ENCODE assay signal across 18 cellular contexts in the genomic region with DNA sequence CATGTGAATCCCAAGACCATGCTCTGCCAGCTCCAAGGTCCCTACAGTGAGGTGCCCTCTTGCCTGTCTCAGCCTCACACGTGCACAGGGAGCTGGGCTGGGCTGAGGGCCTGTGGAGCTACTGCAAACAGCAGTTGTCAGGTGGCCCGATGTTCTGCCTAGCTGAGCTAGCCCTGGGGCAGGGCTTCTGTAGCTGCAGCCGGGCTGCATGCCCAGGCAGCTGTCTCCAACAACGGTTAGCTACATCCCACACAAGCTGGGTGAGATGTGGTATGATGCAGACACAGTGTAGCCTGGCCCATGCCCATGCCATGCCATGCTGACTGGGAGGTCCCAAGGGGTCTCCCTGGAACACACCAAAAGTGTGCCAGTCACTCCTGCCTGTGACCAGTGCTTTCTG.
DNase-seq lines count a peak whose midpoint lies in the region; ATAC-seq, FAIRE-seq and TF ChIP-seq lines count a peak whose summit lies in the region.
"Had no signal": no experiment of that assay in that cellular context is flagged by ENCODE, and none has a peak within 500 bp of the region (broad histone marks: within the 10 kb centered on the region; RNA-seq: fewer than 3 reads in every experiment).

No MANE protein-coding gene starts in this region.

- H3K4me2 ChIP-seq in HepG2 (ENCODE audit: low read depth, low read length) = no peak overlapping the region

- in situ Hi-C loops in HepG2 (cut with HindIII; ENCODE audit: extremely low pct_ligation_motif_present, low pct_unique_long_range_greater_than_20kb) = loop anchor here (10.0 kb wide), 1 partner anchor 302 kb away; the partner anchor contains the start of gene PITX1

- BruUV-seq in MCF 10A (replicated peaks; lab: Mats Ljungman, UMichigan) (no TSS peak), HepG2 (replicated peaks; lab: Mats Ljungman, UMichigan) (no TSS peak)

- H3K4me3 ChIP-seq in breast epithelium (no peak overlapping the region), HepG2 (replicated peaks in 1 of 3; ENCODE audit: insufficient read depth in 1 of 3, low read depth in 2 of 3, low read length in 3 of 3) (no peak overlapping the region)
- H3K4me3 ChIP-seq: stomach had no signal

- H3K9me3 ChIP-seq in breast epithelium (no peaks in the 10 kb centered on the region), HepG2 (ENCODE audit: low read length) (no peaks in the 10 kb centered on the region)
- H3K9me3 ChIP-seq: stomach had no signal

- CTCF ChIA-PET in MCF 10A (lab: Yijun Ruan, JAX) (interaction anchor here (0.5 to 2.9 kb wide), 15 partner anchors 9 to 570 kb away, joined by 3 to 20 read pairs (median 4); partner anchors contain the start of gene PCBD2), HepG2 (lab: Yijun Ruan, JAX; ENCODE audit: low intra/inter-chr PET ratio, low total read pairs) (no interaction called here)

- H4K20me1 ChIP-seq in HepG2 (ENCODE audit: insufficient read depth, low read length) = no peaks in the 10 kb centered on the region; the same call in 1 of the 2 replicates

- ATAC-seq in HepG2 = no peak; the same call in 1 of the 3 replicates
- ATAC-seq: activated CD8-positive, alpha-beta memory T cell treated with anti-CD3 and anti-CD28 coated beads, Interleukin-2, amount 10 ng/mL, durations not matched to agents 7 days and 5 days; left lobe of liver had no signal

- H3K36me3 Mint-ChIP-seq in MCF 10A (ENCODE audit: insufficient read depth, unreplicated experiment) (peaks cover 74% of the 10 kb centered on the region), brain (peaks cover 42% of the 10 kb centered on the region)
- H3K36me3 Mint-ChIP-seq: natural killer cell treated with Interleukin-12 subunit alpha and Interleukin-12 subunit beta and Interleukin-15 and Interleukin-18, amount 100 ng/mL, for 72 hours had no signal

- no peaks in the 10 kb centered on the region for H3K4me1 ChIP-seq in breast epithelium
- peaks cover 11% of the 10 kb centered on the region; the same call in 1 of the 2 replicates for H3K4me1 ChIP-seq in HepG2 (ENCODE audit: insufficient read depth, low read length)

- TF ChIP-seq RAD21 in HepG2 (CRISPR knock-in tag; IDR thresholded peaks at IDR 0.05) = no peak

- H3K27me3 ChIP-seq in breast epithelium (no peaks in the 10 kb centered on the region), HepG2 (ENCODE audit: control insufficient read depth in 1 of 2, insufficient read depth in 2 of 2, low read length in 2 of 2) (no peaks in the 10 kb centered on the region)
- H3K27me3 ChIP-seq: stomach had no signal

- no peak for TF ChIP-seq CTCF in MCF 10A (IDR thresholded peaks at IDR 0.05; ENCODE audit: unreplicated experiment)
- TF ChIP-seq CTCF in breast epithelium (IDR thresholded peaks at IDR 0.05) = no peak
- no peak for TF ChIP-seq CTCF in brain (conservative IDR thresholded peaks at IDR 0.05)
- no peak for TF ChIP-seq CTCF in HepG2 (CRISPR knock-in tag; IDR thresholded peaks at IDR 0.05)

- no peak overlapping the region for H2AFZ ChIP-seq in HepG2 (ENCODE audit: low read length)

- H3K9ac ChIP-seq in HepG2 (ENCODE audit: insufficient read depth, low read depth, low read length) = no peak overlapping the region

- no peaks in the 10 kb centered on the region for H3K27me3 Mint-ChIP-seq in MCF 10A (ENCODE audit: insufficient read depth, unreplicated experiment)
- H3K27me3 Mint-ChIP-seq in brain = no peaks in the 10 kb centered on the region
- H3K27me3 Mint-ChIP-seq: activated CD8-positive, alpha-beta memory T cell treated with anti-CD3 and anti-CD28 coated beads, Interleukin-2, amount 10 ng/mL, durations not matched to agents 7 days and 5 days; natural killer cell treated with Interleukin-12 subunit alpha and Interleukin-12 subunit beta and Interleukin-15 and Interleukin-18, amount 100 ng/mL, for 72 hours had no signal

- POLR2A ChIA-PET in MCF 10A (lab: Yijun Ruan, JAX) = interaction anchor here (0.7 to 1.4 kb wide), 6 partner anchors 20 to 65 kb away, joined by 3 to 6 read pairs (median 3); no protein-coding TSS in a partner anchor
- POLR2A ChIA-PET in HepG2 (lab: Yijun Ruan, JAX) = no interaction called here

- TF ChIP-seq EP300 in HepG2 (IDR thresholded peaks at IDR 0.05; ENCODE audit: low read depth in 2 of 2, low read length in 2 of 2) (no peak), HepG2 (CRISPR knock-in tag; IDR thresholded peaks at IDR 0.05; ENCODE audit: borderline replicate concordance) (no peak)

- H3K79me2 ChIP-seq in HepG2 (ENCODE audit: insufficient read depth, low read length) = no peaks in the 10 kb centered on the region

- TF ChIP-seq POLR2A in breast epithelium (IDR thresholded peaks at IDR 0.05) = no peak
- no peak for TF ChIP-seq POLR2A in HepG2 (IDR thresholded peaks at IDR 0.05; ENCODE audit: insufficient read depth in 1 of 2, low read depth in 2 of 2, low read length in 2 of 2)

- H3K4me1 Mint-ChIP-seq in MCF 10A (ENCODE audit: insufficient read depth, unreplicated experiment) (peaks cover 14% of the 10 kb centered on the region), brain (peaks cover 10% of the 10 kb centered on the region)
- H3K4me1 Mint-ChIP-seq: CD8-positive, alpha-beta memory T cell had no signal

- intact Hi-C loops in MCF 10A (cut with micrococcal nuclease) = no loop called here
- intact Hi-C loops in breast epithelium (cut with DNase I; ENCODE audit: low total_unique reads) = no loop called here
- intact Hi-C loops in HepG2 (cut with micrococcal nuclease; ENCODE audit: unreplicated experiment) = loop anchor here (10.0 kb wide), 1 partner anchor 312 kb away; no protein-coding TSS in a partner anchor

- no CpG with 5 or more reads among the region's 4 CpGs for WGBS in HepG2 (ENCODE audit: low lambda C conversion rate)

- no peak overlapping the region for H3K27ac ChIP-seq in breast epithelium
- no peak overlapping the region for H3K27ac ChIP-seq in HepG2 (ENCODE audit: extremely low read length, insufficient read depth, low read length)
- H3K27ac ChIP-seq in substantia nigra (ENCODE audit: low read depth, low read length, poor library complexity, severe bottlenecking) = no peak overlapping the region

- no peak for FAIRE-seq in HepG2 (lab: Jason Lieb, UNC)

- no peak overlapping the region for H3K4me3 Mint-ChIP-seq in MCF 10A (ENCODE audit: unreplicated experiment)
- H3K4me3 Mint-ChIP-seq in brain = no peak overlapping the region
- H3K4me3 Mint-ChIP-seq: activated CD8-positive, alpha-beta memory T cell treated with anti-CD3 and anti-CD28 coated beads, Interleukin-2, amount 10 ng/mL, durations not matched to agents 7 days and 5 days; CD8-positive, alpha-beta memory T cell; natural killer cell treated with Interleukin-12 subunit alpha and Interleukin-12 subunit beta and Interleukin-15 and Interleukin-18, amount 100 ng/mL, for 72 hours had no signal

- H3K27ac Mint-ChIP-seq in MCF 10A (ENCODE audit: low read depth, unreplicated experiment) (peak overlapping the region; percentile 71), brain (peak overlapping the region in 4 of 5 experiments; percentile 61 to 89 (median 76))
- H3K27ac Mint-ChIP-seq: natural killer cell treated with Interleukin-12 subunit alpha and Interleukin-12 subunit beta and Interleukin-15 and Interleukin-18, amount 100 ng/mL, for 72 hours had no signal

- H3K36me3 ChIP-seq in breast epithelium = peaks cover 11% of the 10 kb centered on the region
- peaks cover 38 to 86% of the 10 kb centered on the region in 2 experiments for H3K36me3 ChIP-seq in HepG2 (replicated peaks in 1 of 2; ENCODE audit: control insufficient read depth in 1 of 2, insufficient read depth in 2 of 2, low read length in 2 of 2)

- no peak for DNase-seq in MCF 10A (ENCODE audit: unreplicated experiment)
- DNase-seq in breast epithelium (ENCODE audit: low spot score in 2 of 2) = no peak
- no peak for DNase-seq in HepG2 (ENCODE audit: low spot score)
- DNase-seq in substantia nigra (lab: John Stamatoyannopoulos, UW) = peak in 26 of 49 donors; percentile 4 to 59 (median 24)
- DNase-seq in NK-92 treated with Interleukin-12 subunit alpha and Interleukin-12 subunit beta, amount 100 ng/mL, for 24 hours (lab: John Stamatoyannopoulos, UW) = no peak
- DNase-seq in cerebellum (ENCODE audit: low spot score) = no peak
- DNase-seq in NCI-H2107 treated with DMSO at 0.1 percent for 48 hours (lab: John Stamatoyannopoulos, UW; ENCODE audit: unreplicated experiment) = no peak
- DNase-seq: activated CD4-positive, CD25-positive, alpha-beta regulatory T cell treated with anti-CD3 and anti-CD28 coated beads, Interleukin-2, amount 50 U/mL, for 72 hours; activated CD8-positive, alpha-beta memory T cell treated with anti-CD3 and anti-CD28 coated beads, Interleukin-2, amount 10 ng/mL, durations not matched to agents 7 days and 5 days; CD8-positive, alpha-beta memory T cell; NCI-H1092; NCI-H2171; SIG-M5; stomach; T-helper 9 cell had no signal

- H3K9me3 Mint-ChIP-seq in MCF 10A (ENCODE audit: unreplicated experiment) = no peaks in the 10 kb centered on the region
- no peaks in the 10 kb centered on the region for H3K9me3 Mint-ChIP-seq in brain
- H3K9me3 Mint-ChIP-seq: CD8-positive, alpha-beta memory T cell; natural killer cell treated with Interleukin-12 subunit alpha and Interleukin-12 subunit beta and Interleukin-15 and Interleukin-18, amount 100 ng/mL, for 72 hours had no signal

TF ChIP-seq in HepG2, 621 proteins besides CTCF, POLR2A, EP300 and RAD21:
- TF ChIP-seq KAT2B (IDR thresholded peaks at IDR 0.05; ENCODE audit: borderline replicate concordance, low read depth, low read length) (no peak), AGO2 (optimal IDR thresholded peaks at IDR 0.05; ENCODE audit: low read depth, low read length) (peak; percentile 59)
TF ChIP-seq in HepG2: peak in this region for 1.

Comparison
In these comparisons a context has a peak if more than half of its experiments do, and no peak if none do; other contexts are left out.
1. DNase-seq: peak in substantia nigra (26 of 49); none in MCF 10A (single experiment), breast epithelium (0 of 2), HepG2 (single experiment), NK-92 treated with Interleukin-12 subunit alpha and Interleukin-12 subunit beta, amount 100 ng/mL, for 24 hours (single experiment), cerebellum (single experiment) and NCI-H2107 treated with DMSO at 0.1 percent for 48 hours (single experiment).